8 cellular contexts compared by ENCODE assay signal in the genomic region with DNA sequence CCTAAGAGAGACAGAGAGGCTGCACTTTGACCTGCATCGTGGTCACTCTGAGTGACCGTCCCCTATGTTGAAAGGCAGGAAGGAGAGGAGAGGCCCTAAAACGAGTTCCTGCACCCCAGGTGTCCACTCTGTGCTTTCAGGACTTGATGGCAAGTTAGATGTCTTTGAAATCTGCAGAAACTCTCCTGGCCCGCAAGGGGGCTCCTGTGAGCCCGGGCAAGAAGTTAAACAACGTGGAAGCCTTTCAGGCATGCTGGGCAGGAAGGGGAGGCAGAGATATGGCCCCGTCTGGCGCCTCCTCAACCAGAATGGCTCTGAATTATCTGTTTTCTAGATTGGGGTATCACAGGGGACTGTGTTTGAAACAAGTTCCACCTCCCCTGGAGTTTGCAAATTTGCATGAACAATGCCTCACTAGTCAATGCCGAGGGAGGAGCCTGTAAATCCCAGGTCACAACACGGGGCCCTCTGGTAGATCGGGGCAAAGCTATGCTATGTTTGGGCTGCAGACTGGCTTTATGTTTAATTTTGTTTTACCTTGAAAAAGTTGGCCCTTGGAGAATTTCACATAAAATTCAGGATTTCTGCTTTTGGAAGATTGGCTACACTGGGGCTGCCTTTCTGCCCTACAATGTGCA. TPM values are rescaled to one million over a fixed set of nuclear protein-coding genes. Genes with fewer than 3 reads are reported as not detected.
DNase-seq lines count a peak whose midpoint lies in the region; ATAC-seq and TF ChIP-seq lines count a peak whose summit lies in the region.

No MANE protein-coding gene starts in this region.

- H3K4me3 Mint-ChIP-seq in chondrocyte (ENCODE audit: unreplicated experiment) (no peak overlapping the region), nephron (no peak overlapping the region)

- intact Hi-C loops in Right ventricle myocardium inferior (cut with DNase I): loop anchor here (2.0 kb wide), 1 partner anchor 67 kb away; no protein-coding TSS in a partner anchor
- intact Hi-C loops in cardiac septum (cut with DNase I): no loop called here

- ATAC-seq in Right ventricle myocardium inferior (peak; percentile 17), HG03045 (IDR thresholded peaks at IDR 0.05; ENCODE audit: unreplicated experiment) (no peak), HG03439 (IDR thresholded peaks at IDR 0.05; ENCODE audit: unreplicated experiment) (no peak)

- H3K4me1 Mint-ChIP-seq in chondrocyte (ENCODE audit: low read depth): no peaks in the 10 kb centered on the region
- peaks cover 30% of the 10 kb centered on the region for H3K4me1 Mint-ChIP-seq in nephron

- DNase-seq in Right ventricle myocardium inferior (ENCODE audit: missing footprints) (no peak), cardiac septum (ENCODE audit: low spot score) (no peak), NCI-H526 treated with DMSO at 0.1 percent for 48 hours (lab: John Stamatoyannopoulos, UW) (peak; percentile 28), chondrocyte (ENCODE audit: low spot score) (no peak), ureter (ENCODE audit: low spot score) (no peak)

- peak; percentile 75 for TF ChIP-seq CTCF in chondrocyte (IDR thresholded peaks at IDR 0.05)
- TF ChIP-seq CTCF in nephron (IDR thresholded peaks at IDR 0.05; ENCODE audit: unreplicated experiment in 3 of 3): peak; percentile 29 to 46 (median 31)

- H3K27me3 Mint-ChIP-seq in chondrocyte (ENCODE audit: low read depth): peaks cover 43% of the 10 kb centered on the region
- peaks cover 57% of the 10 kb centered on the region for H3K27me3 Mint-ChIP-seq in nephron (ENCODE audit: low read depth)

- no peak overlapping the region for H3K27ac Mint-ChIP-seq in chondrocyte (ENCODE audit: unreplicated experiment)
- H3K27ac Mint-ChIP-seq in nephron: peak overlapping the region in 1 of 3 experiments; percentile 81

- H3K9me3 Mint-ChIP-seq in chondrocyte (ENCODE audit: low read depth) (no peaks in the 10 kb centered on the region), nephron (no peaks in the 10 kb centered on the region)

- H3K36me3 Mint-ChIP-seq in chondrocyte (ENCODE audit: low read depth) (no peaks in the 10 kb centered on the region), nephron (ENCODE audit: low read depth) (no peaks in the 10 kb centered on the region)

RNA-seq across cellular contexts. Expression of gene CTXND1, which starts 9.8 kb away (rescaled TPM):
- total RNA-seq in Right ventricle myocardium inferior (1.7 TPM), cardiac septum (5.6 TPM), chondrocyte (not detected in 3 replicates), ureter (2.5 TPM)
